Comparison of ENCODE assay signal across 9 cellular contexts in the genomic region with DNA sequence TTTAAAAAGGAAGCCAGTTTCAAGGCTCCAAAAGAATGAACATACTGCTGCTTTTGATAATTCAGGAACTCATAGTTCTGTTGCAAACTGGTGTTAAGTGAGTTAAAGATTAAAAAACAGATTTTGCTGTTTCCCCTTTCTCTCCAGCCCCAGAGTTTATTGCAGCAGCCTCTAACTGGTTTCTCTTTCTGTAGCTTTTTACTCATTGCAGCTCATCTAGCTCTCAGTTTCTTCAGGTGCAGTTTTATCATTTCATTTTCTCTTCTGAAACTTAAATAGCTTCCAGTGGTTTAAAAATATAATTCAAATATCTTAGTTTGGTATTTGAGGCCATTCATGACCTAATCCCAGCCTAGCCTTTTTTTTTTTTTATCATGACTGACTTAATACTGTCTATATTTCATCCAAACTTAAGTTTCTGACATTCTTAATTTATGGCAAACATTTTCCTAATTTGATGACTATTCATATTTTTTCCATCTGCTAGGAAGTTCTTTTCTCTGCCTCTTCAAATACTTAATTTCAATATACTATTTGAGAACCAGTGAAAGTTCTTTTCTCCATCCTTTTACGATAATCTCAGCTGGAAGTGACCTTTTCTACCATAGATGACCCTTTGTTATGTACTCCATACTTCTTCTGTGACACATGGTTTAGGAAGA.
DNase-seq lines count a peak whose midpoint lies in the region; ATAC-seq and FAIRE-seq lines count a peak whose summit lies in the region.
"Had no signal": no experiment of that assay in that cellular context is flagged by ENCODE, and none has a peak within 500 bp of the region (broad histone marks: within the 10 kb centered on the region; RNA-seq: fewer than 3 reads in every experiment).

No MANE protein-coding gene starts in this region.

- no peak for DNase-seq in activated CD4-positive, alpha-beta T cell treated with anti-CD3 and anti-CD28 coated beads for 1 hour
- DNase-seq in NCI-H526 treated with DMSO at 0.1 percent for 48 hours (lab: John Stamatoyannopoulos, UW) (no peak), urothelium cell line (ENCODE audit: low spot score) (no peak), amygdala (lab: John Stamatoyannopoulos, UW) (no peak)
- DNase-seq: BE2C had no signal

- FAIRE-seq in urothelium cell line (lab: Jason Lieb, UNC): no peak

- ATAC-seq in GM18519 (IDR thresholded peaks at IDR 0.05; ENCODE audit: low FRiP score, unreplicated experiment) (peak; percentile 49), GM21360 (IDR thresholded peaks at IDR 0.05; ENCODE audit: unreplicated experiment) (peak; percentile 67), HG02885 (IDR thresholded peaks at IDR 0.05; ENCODE audit: poor library complexity, unreplicated experiment) (peak; percentile 60), HG03520 (IDR thresholded peaks at IDR 0.05; ENCODE audit: unreplicated experiment) (peak; percentile 85)
